Comparison of ENCODE assay signal across 11 cellular contexts in the genomic region with DNA sequence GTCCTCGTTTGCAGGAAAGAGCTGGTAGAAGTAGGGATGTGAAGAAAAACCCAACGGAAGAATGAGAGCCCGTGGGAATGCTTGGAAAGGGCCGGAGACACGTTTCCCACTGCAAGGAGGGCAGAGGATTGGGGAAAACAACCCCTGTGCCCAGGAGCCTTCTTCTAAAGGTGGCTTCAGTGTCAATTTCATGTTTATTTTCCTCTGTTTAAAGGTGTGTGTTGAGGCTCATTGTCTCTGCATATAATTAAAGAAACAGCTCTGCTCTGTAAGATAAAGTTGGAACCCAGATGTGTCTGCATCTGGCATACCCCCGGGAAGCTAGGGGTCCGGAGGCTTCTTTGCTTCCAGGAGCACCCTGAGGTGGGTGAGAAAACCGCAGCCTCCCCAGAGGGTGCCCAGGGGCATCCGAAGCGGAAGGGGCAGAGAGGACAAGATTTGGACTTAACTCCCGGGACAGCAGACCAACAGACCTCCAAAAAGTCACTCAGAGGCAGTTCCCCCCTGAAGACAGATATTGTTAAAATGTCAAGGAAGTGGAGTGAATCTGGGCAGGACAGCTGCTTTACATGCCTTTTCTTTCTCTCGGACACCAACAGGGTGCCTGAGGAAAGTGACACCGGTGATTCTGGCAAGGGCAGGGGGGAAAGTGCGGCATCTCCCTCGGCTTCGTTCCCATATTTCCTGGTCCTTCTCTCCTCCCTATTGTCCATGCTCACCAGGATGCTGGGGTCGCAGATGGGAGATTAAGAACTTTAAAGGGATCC. TPM values are rescaled to one million over a fixed set of nuclear protein-coding genes. Genes with fewer than 3 reads are reported as not detected.
DNase-seq lines count a peak whose midpoint lies in the region; ATAC-seq and TF ChIP-seq lines count a peak whose summit lies in the region.
"Had no signal": no experiment of that assay in that cellular context is flagged by ENCODE, and none has a peak within 500 bp of the region (broad histone marks: within the 10 kb centered on the region; RNA-seq: fewer than 3 reads in every experiment).

No MANE protein-coding gene starts in this region.

- no peaks in the 10 kb centered on the region for H3K36me3 ChIP-seq in CD4-positive, alpha-beta memory T cell (ENCODE audit: insufficient read depth, low read length)
- no peaks in the 10 kb centered on the region for H3K36me3 ChIP-seq in HUES48 (ENCODE audit: control insufficient read depth, insufficient read depth, low read length)
- H3K36me3 ChIP-seq: sigmoid colon had no signal

- POLR2A ChIA-PET in CD4-positive, alpha-beta memory T cell (lab: Charles Lee; ENCODE audit: partially characterized antibody), result interaction anchor here (0.8 to 1.5 kb wide), 4 partner anchors 9 to 370 kb away, joined by 3 to 5 read pairs (median 4); no protein-coding TSS in a partner anchor

- ATAC-seq in natural killer cell, result no peak
- no peak for ATAC-seq in HG02885 (IDR thresholded peaks at IDR 0.05; ENCODE audit: poor library complexity, unreplicated experiment)

- TF ChIP-seq CTCF in brain (conservative IDR thresholded peaks at IDR 0.05) (no peak), natural killer cell (IDR thresholded peaks at IDR 0.05) (no peak)

- peaks cover 89% of the 10 kb centered on the region for H3K4me1 ChIP-seq in CD4-positive, alpha-beta memory T cell (ENCODE audit: insufficient read depth, low read length)
- peaks cover 70% of the 10 kb centered on the region for H3K4me1 ChIP-seq in HUES48 (ENCODE audit: control insufficient read depth, insufficient read depth, low read length)

- CTCF ChIA-PET in CD4-positive, alpha-beta memory T cell (lab: Charles Lee; ENCODE audit: partially characterized antibody), result interaction anchor here (1.2 kb wide), 1 partner anchor 16 kb away, joined by 3 read pairs; no protein-coding TSS in a partner anchor

- peak in 2 of 5 donors; percentile 22 to 35 for DNase-seq in CD4-positive, alpha-beta memory T cell
- DNase-seq in natural killer cell (no peak), kidney tubule cell (ENCODE audit: low spot score) (no peak), ecto neural progenitor cell (ENCODE audit: low spot score) (no peak)
- no peak for DNase-seq in stimulated activated CD4-positive, alpha-beta T cell treated with anti-CD3 and anti-CD28 coated beads, Interleukin-12 subunit alpha, Interleukin-12 subunit beta, amount 100 ng/mL, for 4 hours
- DNase-seq: effector CD8-positive, alpha-beta T cell had no signal

- H3K27ac Mint-ChIP-seq in CD4-positive, alpha-beta memory T cell, result peak overlapping the region in 5 of 7 donors; percentile 4 to 79 (median 10)
- H3K27ac Mint-ChIP-seq in brain (peak overlapping the region in 1 of 5 experiments; percentile 69), natural killer cell (peak overlapping the region; percentile 0 to 26)

- no peaks in the 10 kb centered on the region for H3K9me3 ChIP-seq in CD4-positive, alpha-beta memory T cell (ENCODE audit: control insufficient read depth in 1 of 2, low read length in 2 of 2)
- no peaks in the 10 kb centered on the region for H3K9me3 ChIP-seq in HUES48 (ENCODE audit: control insufficient read depth, insufficient read depth, low read length)
- H3K9me3 ChIP-seq: sigmoid colon had no signal

- intact Hi-C loops in CD4-positive, alpha-beta memory T cell (cut with micrococcal nuclease), result no loop called here
- intact Hi-C loops in natural killer cell (cut with micrococcal nuclease), result no loop called here

- peaks cover 0 to 15% (median 4%) of the 10 kb centered on the region in 8 donors for H3K9me3 Mint-ChIP-seq in CD4-positive, alpha-beta memory T cell
- H3K9me3 Mint-ChIP-seq in brain (peaks cover 0 to 4% (median 0%) of the 10 kb centered on the region in 5 experiments), natural killer cell (no peaks in the 10 kb centered on the region)

- no peak overlapping the region for H3K27ac ChIP-seq in CD4-positive, alpha-beta memory T cell (ENCODE audit: low read depth, low read length)
- no peak overlapping the region for H3K27ac ChIP-seq in HUES48 (ENCODE audit: low read depth, low read length)
- H3K27ac ChIP-seq: sigmoid colon, SK-N-MC had no signal

- peaks cover 93% of the 10 kb centered on the region for H3K27me3 ChIP-seq in CD4-positive, alpha-beta memory T cell (ENCODE audit: insufficient read depth, low read length)
- H3K27me3 ChIP-seq in HUES48 (ENCODE audit: control insufficient read depth, insufficient read depth, low read length), result peaks cover 100% of the 10 kb centered on the region

- H3K9ac ChIP-seq in HUES48 (ENCODE audit: low read depth, low read length), result no peak overlapping the region

- H3K36me3 Mint-ChIP-seq in CD4-positive, alpha-beta memory T cell, result peaks cover 0 to 4% of the 10 kb centered on the region in 2 donors
- H3K36me3 Mint-ChIP-seq in brain (no peaks in the 10 kb centered on the region), natural killer cell (no peaks in the 10 kb centered on the region)

- H3K4me3 Mint-ChIP-seq in CD4-positive, alpha-beta memory T cell, result peak overlapping the region; percentile 17 to 81 (median 66)
- H3K4me3 Mint-ChIP-seq in brain, result peak overlapping the region; percentile 72 to 81 (median 74)
- peak overlapping the region; percentile 39 for H3K4me3 Mint-ChIP-seq in natural killer cell

- H3K4me3 ChIP-seq in CD4-positive, alpha-beta memory T cell (ENCODE audit: low read length in 2 of 2), result no peak overlapping the region
- peak overlapping the region; percentile 57; the same call in 1 of the 2 replicates for H3K4me3 ChIP-seq in HUES48 (ENCODE audit: low read depth, low read length)
- H3K4me3 ChIP-seq: SK-N-MC had no signal

- peaks cover 74 to 75% of the 10 kb centered on the region in 2 donors for H3K27me3 Mint-ChIP-seq in CD4-positive, alpha-beta memory T cell
- peaks cover 100% of the 10 kb centered on the region for H3K27me3 Mint-ChIP-seq in brain
- peaks cover 71 to 85% of the 10 kb centered on the region in 2 donors for H3K27me3 Mint-ChIP-seq in natural killer cell (ENCODE audit: low read depth in 2 of 2)

- H3K4me1 Mint-ChIP-seq in CD4-positive, alpha-beta memory T cell, result peaks cover 38 to 86% (median 60%) of the 10 kb centered on the region in 4 donors
- H3K4me1 Mint-ChIP-seq in brain (peaks cover 38% of the 10 kb centered on the region), natural killer cell (peaks cover 57 to 90% of the 10 kb centered on the region in 2 donors)

RNA-seq across cellular contexts. Expression of a gene that starts 8.6 kb away (rescaled TPM):
- total RNA-seq in CD4-positive, alpha-beta memory T cell, result 10 to 100 TPM; 61.9 to 63.8 TPM
- polyA plus RNA-seq in CD4-positive, alpha-beta memory T cell, result 10 to 100 TPM; 64.8 to 79.7 TPM
- polyA plus RNA-seq in brain (ENCODE audit: insufficient read depth, low read depth, low replicate concordance), result not detected
- total RNA-seq in natural killer cell, result 10 to 100 TPM; 50.3 to 92.2 (median 68.8) TPM
- total RNA-seq: sigmoid colon had no signal
